Comparison of ENCODE assay signal across 1 cellular context in the genomic region with DNA sequence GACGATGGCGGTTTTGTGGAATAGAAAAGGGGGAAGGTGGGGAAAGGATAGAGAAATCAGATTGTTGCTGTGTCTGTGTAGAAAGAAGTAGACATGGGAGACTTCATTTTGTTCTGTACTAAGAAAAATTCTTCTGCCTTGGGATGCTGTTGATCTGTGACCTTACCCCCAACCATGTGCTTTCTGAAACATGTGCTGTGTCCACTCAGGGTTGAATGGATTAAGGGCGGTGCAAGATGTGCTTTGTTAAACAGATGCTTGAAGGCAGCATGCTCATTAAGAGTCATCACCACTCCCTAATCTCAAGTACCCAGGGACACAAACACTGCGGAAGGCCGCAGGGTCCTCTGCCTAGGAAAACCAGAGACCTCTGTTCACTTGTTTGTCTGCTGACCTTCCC.
TF ChIP-seq lines count a peak whose summit lies in the region.

No MANE protein-coding gene starts in this region.

TF ChIP-seq in K562, 482 proteins besides CTCF, POLR2A, EP300 and RAD21:
- TF ChIP-seq, protein P1, sequence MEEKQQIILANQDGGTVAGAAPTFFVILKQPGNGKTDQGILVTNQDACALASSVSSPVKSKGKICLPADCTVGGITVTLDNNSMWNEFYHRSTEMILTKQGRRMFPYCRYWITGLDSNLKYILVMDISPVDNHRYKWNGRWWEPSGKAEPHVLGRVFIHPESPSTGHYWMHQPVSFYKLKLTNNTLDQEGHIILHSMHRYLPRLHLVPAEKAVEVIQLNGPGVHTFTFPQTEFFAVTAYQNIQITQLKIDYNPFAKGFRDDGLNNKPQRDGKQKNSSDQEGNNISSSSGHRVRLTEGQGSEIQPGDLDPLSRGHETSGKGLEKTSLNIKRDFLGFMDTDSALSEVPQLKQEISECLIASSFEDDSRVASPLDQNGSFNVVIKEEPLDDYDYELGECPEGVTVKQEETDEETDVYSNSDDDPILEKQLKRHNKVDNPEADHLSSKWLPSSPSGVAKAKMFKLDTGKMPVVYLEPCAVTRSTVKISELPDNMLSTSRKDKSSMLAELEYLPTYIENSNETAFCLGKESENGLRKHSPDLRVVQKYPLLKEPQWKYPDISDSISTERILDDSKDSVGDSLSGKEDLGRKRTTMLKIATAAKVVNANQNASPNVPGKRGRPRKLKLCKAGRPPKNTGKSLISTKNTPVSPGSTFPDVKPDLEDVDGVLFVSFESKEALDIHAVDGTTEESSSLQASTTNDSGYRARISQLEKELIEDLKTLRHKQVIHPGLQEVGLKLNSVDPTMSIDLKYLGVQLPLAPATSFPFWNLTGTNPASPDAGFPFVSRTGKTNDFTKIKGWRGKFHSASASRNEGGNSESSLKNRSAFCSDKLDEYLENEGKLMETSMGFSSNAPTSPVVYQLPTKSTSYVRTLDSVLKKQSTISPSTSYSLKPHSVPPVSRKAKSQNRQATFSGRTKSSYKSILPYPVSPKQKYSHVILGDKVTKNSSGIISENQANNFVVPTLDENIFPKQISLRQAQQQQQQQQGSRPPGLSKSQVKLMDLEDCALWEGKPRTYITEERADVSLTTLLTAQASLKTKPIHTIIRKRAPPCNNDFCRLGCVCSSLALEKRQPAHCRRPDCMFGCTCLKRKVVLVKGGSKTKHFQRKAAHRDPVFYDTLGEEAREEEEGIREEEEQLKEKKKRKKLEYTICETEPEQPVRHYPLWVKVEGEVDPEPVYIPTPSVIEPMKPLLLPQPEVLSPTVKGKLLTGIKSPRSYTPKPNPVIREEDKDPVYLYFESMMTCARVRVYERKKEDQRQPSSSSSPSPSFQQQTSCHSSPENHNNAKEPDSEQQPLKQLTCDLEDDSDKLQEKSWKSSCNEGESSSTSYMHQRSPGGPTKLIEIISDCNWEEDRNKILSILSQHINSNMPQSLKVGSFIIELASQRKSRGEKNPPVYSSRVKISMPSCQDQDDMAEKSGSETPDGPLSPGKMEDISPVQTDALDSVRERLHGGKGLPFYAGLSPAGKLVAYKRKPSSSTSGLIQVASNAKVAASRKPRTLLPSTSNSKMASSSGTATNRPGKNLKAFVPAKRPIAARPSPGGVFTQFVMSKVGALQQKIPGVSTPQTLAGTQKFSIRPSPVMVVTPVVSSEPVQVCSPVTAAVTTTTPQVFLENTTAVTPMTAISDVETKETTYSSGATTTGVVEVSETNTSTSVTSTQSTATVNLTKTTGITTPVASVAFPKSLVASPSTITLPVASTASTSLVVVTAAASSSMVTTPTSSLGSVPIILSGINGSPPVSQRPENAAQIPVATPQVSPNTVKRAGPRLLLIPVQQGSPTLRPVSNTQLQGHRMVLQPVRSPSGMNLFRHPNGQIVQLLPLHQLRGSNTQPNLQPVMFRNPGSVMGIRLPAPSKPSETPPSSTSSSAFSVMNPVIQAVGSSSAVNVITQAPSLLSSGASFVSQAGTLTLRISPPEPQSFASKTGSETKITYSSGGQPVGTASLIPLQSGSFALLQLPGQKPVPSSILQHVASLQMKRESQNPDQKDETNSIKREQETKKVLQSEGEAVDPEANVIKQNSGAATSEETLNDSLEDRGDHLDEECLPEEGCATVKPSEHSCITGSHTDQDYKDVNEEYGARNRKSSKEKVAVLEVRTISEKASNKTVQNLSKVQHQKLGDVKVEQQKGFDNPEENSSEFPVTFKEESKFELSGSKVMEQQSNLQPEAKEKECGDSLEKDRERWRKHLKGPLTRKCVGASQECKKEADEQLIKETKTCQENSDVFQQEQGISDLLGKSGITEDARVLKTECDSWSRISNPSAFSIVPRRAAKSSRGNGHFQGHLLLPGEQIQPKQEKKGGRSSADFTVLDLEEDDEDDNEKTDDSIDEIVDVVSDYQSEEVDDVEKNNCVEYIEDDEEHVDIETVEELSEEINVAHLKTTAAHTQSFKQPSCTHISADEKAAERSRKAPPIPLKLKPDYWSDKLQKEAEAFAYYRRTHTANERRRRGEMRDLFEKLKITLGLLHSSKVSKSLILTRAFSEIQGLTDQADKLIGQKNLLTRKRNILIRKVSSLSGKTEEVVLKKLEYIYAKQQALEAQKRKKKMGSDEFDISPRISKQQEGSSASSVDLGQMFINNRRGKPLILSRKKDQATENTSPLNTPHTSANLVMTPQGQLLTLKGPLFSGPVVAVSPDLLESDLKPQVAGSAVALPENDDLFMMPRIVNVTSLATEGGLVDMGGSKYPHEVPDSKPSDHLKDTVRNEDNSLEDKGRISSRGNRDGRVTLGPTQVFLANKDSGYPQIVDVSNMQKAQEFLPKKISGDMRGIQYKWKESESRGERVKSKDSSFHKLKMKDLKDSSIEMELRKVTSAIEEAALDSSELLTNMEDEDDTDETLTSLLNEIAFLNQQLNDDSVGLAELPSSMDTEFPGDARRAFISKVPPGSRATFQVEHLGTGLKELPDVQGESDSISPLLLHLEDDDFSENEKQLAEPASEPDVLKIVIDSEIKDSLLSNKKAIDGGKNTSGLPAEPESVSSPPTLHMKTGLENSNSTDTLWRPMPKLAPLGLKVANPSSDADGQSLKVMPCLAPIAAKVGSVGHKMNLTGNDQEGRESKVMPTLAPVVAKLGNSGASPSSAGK (IDR thresholded peaks at IDR 0.05): peak; percentile 56
- TF ChIP-seq TAL1 (IDR thresholded peaks at IDR 0.05): peak; percentile 16; the same call in 1 of the 2 replicates
- TF ChIP-seq FOXK2 (conservative IDR thresholded peaks at IDR 0.05 in 1 of 2, IDR thresholded peaks at IDR 0.05 in 1 of 2; ENCODE audit: low read depth in 2 of 2): 0 out of 4 replicates have a peak, but pooled peaks of 1 of the 2 experiments have one; percentile 46
- peak; percentile 40; the same call in 1 of the 2 replicates for TF ChIP-seq L3MBTL2 (IDR thresholded peaks at IDR 0.05)
- peak; percentile 41 for TF ChIP-seq CBFA2T2 (conservative IDR thresholded peaks at IDR 0.05)
- TF ChIP-seq ARID1B (IDR thresholded peaks at IDR 0.05): peak; percentile 49; the same call in 1 of the 2 replicates
- TF ChIP-seq, protein P2, sequence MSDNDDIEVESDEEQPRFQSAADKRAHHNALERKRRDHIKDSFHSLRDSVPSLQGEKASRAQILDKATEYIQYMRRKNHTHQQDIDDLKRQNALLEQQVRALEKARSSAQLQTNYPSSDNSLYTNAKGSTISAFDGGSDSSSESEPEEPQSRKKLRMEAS (CRISPR knock-in tag; IDR thresholded peaks at IDR 0.05): peak; percentile 62; the same call in 1 of the 2 replicates
- peak; percentile 74; the same call in 1 of the 2 replicates for TF ChIP-seq EP400 (IDR thresholded peaks at IDR 0.05)
- TF ChIP-seq HDAC1 (IDR thresholded peaks at IDR 0.05): peak in 1 of 2 experiments; percentile 56; a peak in 2 of 4 replicates
- peak; percentile 57 for TF ChIP-seq CBFA2T3 (IDR thresholded peaks at IDR 0.05)
- TF ChIP-seq, protein P3, sequence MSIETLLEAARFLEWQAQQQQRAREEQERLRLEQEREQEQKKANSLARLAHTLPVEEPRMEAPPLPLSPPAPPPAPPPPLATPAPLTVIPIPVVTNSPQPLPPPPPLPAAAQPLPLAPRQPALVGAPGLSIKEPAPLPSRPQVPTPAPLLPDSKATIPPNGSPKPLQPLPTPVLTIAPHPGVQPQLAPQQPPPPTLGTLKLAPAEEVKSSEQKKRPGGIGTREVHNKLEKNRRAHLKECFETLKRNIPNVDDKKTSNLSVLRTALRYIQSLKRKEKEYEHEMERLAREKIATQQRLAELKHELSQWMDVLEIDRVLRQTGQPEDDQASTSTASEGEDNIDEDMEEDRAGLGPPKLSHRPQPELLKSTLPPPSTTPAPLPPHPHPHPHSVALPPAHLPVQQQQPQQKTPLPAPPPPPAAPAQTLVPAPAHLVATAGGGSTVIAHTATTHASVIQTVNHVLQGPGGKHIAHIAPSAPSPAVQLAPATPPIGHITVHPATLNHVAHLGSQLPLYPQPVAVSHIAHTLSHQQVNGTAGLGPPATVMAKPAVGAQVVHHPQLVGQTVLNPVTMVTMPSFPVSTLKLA (conservative IDR thresholded peaks at IDR 0.05): peak; percentile 67 to 81; a peak in 3 of 4 replicates
- TF ChIP-seq EHMT2 (IDR thresholded peaks at IDR 0.05): peak; percentile 19; the same call in 1 of the 2 replicates
TF ChIP-seq in K562: peak in this region for 12; not testable (repeated sequence) for 470.
